In the genomic region with DNA sequence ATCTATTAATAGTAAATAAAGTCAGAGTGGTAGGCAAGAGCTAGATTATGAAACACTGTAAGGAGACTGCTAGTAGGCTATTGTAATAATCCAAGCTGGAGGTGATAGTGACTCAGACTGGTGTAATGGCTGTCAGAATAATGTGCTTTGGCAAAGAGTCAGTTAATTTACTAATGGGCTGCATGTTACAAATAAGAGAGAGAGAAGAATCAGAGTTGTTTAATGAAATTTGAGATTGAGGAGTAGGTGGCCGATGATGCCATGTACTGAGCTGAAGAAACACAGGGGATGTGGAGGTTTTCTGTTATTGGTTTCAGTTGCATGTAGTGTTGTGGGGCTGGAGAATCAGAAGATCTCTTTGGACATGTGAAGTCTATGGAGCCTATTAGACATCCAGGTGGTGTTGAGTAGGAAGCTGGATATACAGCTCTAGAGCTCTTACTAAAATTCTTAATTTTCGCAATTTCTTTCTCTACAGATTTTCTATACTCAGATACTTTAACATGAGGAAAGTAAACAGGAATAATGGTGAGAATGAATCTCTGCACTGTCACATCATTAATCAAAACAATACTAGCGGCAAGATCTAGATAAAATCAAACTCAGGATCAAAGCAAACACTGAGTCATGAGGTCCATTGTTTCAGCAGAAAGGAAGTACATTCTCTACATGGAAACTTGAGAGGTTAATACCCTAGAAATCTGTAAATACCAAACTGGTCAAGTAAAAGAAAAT, we compare ENCODE assay signal across 11 cellular contexts.
DNase-seq lines count a peak whose midpoint lies in the region; ATAC-seq and TF ChIP-seq lines count a peak whose summit lies in the region.
"Had no signal": no experiment of that assay in that cellular context is flagged by ENCODE, and none has a peak within 500 bp of the region (broad histone marks: within the 10 kb centered on the region; RNA-seq: fewer than 3 reads in every experiment).

No MANE protein-coding gene starts in this region.

- H3K9me3 ChIP-seq in tibial nerve = no peaks in the 10 kb centered on the region

- no peak for ATAC-seq in HG03469 (IDR thresholded peaks at IDR 0.05; ENCODE audit: unreplicated experiment)
- ATAC-seq: activated CD4-positive, alpha-beta T cell treated with anti-CD3 and anti-CD28 coated beads for 36 hours had no signal

- TF ChIP-seq EP300 in tibial nerve (IDR thresholded peaks at IDR 0.05) = no peak

- TF ChIP-seq CTCF in tibial nerve (IDR thresholded peaks at IDR 0.05) = no peak

- no peaks in the 10 kb centered on the region for H3K36me3 ChIP-seq in tibial nerve

- H3K4me1 ChIP-seq in tibial nerve = no peaks in the 10 kb centered on the region

- 80 to 82% methylated on average over 3 of the region's 3 CpGs for WGBS in tibial nerve, 2 donors

- DNase-seq in DMS153 treated with DMSO at 0.1 percent for 48 hours (lab: John Stamatoyannopoulos, UW; ENCODE audit: unreplicated experiment) (peak; percentile 43), NCI-H1436 (lab: John Stamatoyannopoulos, UW) (peak; percentile 26), astrocyte of the hippocampus (ENCODE audit: low read depth, low spot score) (peak; percentile 70), kidney tubule cell (ENCODE audit: low spot score) (peak; percentile 80), AML-193 (lab: John Stamatoyannopoulos, UW) (no peak), tibial nerve (ENCODE audit: low spot score in 2 of 2) (no peak), NCI-H446 treated with DMSO at 0.1 percent for 48 hours (lab: John Stamatoyannopoulos, UW) (no peak)
- DNase-seq: activated CD4-positive, alpha-beta T cell treated with anti-CD3 and anti-CD28 coated beads for 36 hours; activated naive CD4-positive, alpha-beta T cell treated with anti-CD3 and anti-CD28 coated beads, Interleukin-2, amount 10 ng/mL, durations not matched to agents 7 days and 5 days; KG1 had no signal

- no peak for TF ChIP-seq POLR2A in tibial nerve (IDR thresholded peaks at IDR 0.05)

- no peaks in the 10 kb centered on the region for H3K27me3 ChIP-seq in tibial nerve

- H3K27ac ChIP-seq in tibial nerve = no peak overlapping the region

- H3K4me3 ChIP-seq in tibial nerve = no peak overlapping the region

Comparison
In these comparisons a context has a peak if more than half of its experiments do, and no peak if none do; other contexts are left out.
1. DNase-seq: peak in DMS153 treated with DMSO at 0.1 percent for 48 hours (single experiment), NCI-H1436 (single experiment), astrocyte of the hippocampus (single experiment) and kidney tubule cell (single experiment); none in AML-193 (0 of 2), tibial nerve (0 of 2) and NCI-H446 treated with DMSO at 0.1 percent for 48 hours (single experiment).